ENCODE assay signal across 8 cellular contexts in the genomic region with DNA sequence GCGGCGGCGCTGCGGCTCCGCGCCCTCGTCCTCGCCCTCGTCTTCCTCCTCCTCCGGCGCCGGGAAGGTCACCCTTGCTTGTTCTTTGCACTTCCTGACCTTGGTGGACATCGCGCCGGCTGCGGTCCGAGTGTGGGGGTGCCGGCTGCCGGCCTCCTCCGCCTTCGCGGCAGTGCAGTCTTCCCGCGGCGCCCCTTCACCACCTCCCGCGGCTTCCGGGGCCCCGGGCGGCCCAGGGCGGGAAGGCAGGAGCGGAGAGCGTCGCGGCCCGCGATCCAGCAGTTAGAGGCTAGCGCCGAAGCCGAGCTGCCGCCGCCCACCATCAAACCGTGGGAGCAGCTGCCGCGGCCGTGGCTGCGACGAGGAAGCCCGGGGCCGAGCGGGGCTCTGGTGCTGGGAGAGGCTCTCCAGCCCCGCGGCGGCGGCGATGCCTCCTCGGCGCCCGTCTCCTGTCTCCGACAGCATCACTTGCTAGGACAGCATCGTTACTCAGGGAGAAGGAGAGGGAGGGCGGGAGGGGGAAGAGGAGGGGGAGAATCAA. TPM values are rescaled to one million over a fixed set of nuclear protein-coding genes. Genes with fewer than 3 reads are reported as not detected.
A peak's percentile ranks its signal among the peaks of the same experiment; 100 is the strongest.
DNase-seq lines count a peak whose midpoint lies in the region; ATAC-seq and TF ChIP-seq lines count a peak whose summit lies in the region.

TSS of gene TRPC3 (minus strand) at position 491 of the 541 bp plus-strand sequence. CDS start at position 111, 380 bp downstream.

- no peak for TF ChIP-seq POLR2A in suprapubic skin (IDR thresholded peaks at IDR 0.05)

- ATAC-seq in GM19043 (IDR thresholded peaks at IDR 0.05; ENCODE audit: low read depth, unreplicated experiment) = peak; percentile 28

- 0% methylated on average over 6 to 61 of the region's 62 CpGs for WGBS in endodermal cell (ENCODE audit: insufficient coverage in 1 of 2, insufficient read length in 1 of 2), 2 experiments
- WGBS in suprapubic skin = 0% methylated on average over 11 of the region's 62 CpGs

- H3K27ac ChIP-seq in endodermal cell (ENCODE audit: low read depth, low read length) = no peak within 1 kb of the TSS
- H3K27ac ChIP-seq in mucosa of rectum (ENCODE audit: low read depth in 2 of 2, low read length in 2 of 2) = no peak within 1 kb of the TSS
- no peak within 1 kb of the TSS for H3K27ac ChIP-seq in suprapubic skin

- no peak for TF ChIP-seq CTCF in AG04449 (IDR thresholded peaks at IDR 0.05; ENCODE audit: insufficient read depth, low read length, missing control alignments)
- TF ChIP-seq CTCF in endodermal cell (conservative IDR thresholded peaks at IDR 0.05) = no peak
- TF ChIP-seq CTCF in suprapubic skin (IDR thresholded peaks at IDR 0.05) = no peak

- peaks cover 89% of the 10 kb centered on the region for H3K27me3 Mint-ChIP-seq in endodermal cell (ENCODE audit: insufficient read depth)

- CTCF ChIA-PET in AG04449 (lab: Yijun Ruan, JAX) = no interaction called here

- no peaks in the 10 kb centered on the region for H3K9me3 ChIP-seq in endodermal cell (ENCODE audit: control insufficient read depth, low read length)
- no peaks in the 10 kb centered on the region for H3K9me3 ChIP-seq in mucosa of rectum (ENCODE audit: control insufficient read depth in 2 of 2, low read length in 2 of 2)
- no peaks in the 10 kb centered on the region for H3K9me3 ChIP-seq in suprapubic skin

- H3K4me3 ChIP-seq in AG04449 (ENCODE audit: low read depth, low read length) (peak within 1 kb of the TSS; percentile 56), endodermal cell (ENCODE audit: low read length) (peak within 1 kb of the TSS; percentile 77), mucosa of rectum (ENCODE audit: low read length in 2 of 2) (peak within 1 kb of the TSS; percentile 68 to 74), suprapubic skin (peak within 1 kb of the TSS; percentile 74)

- H3K27me3 ChIP-seq in endodermal cell (ENCODE audit: control insufficient read depth, insufficient read depth, low read length, poor library complexity, severe bottlenecking) (peaks cover 84% of the 10 kb centered on the region), mucosa of rectum (ENCODE audit: control insufficient read depth in 2 of 2, insufficient read depth in 2 of 2, low read length in 2 of 2) (peaks cover 8 to 37% of the 10 kb centered on the region in 2 donors), suprapubic skin (peaks cover 29% of the 10 kb centered on the region)

- H3K4me1 ChIP-seq in endodermal cell (ENCODE audit: control insufficient read depth, insufficient read depth, low read length) = no peaks in the 10 kb centered on the region
- H3K4me1 ChIP-seq in mucosa of rectum (ENCODE audit: control insufficient read depth in 2 of 2, insufficient read depth in 2 of 2, low read length in 2 of 2) = peaks cover 4 to 9% of the 10 kb centered on the region in 2 donors
- peaks cover 22% of the 10 kb centered on the region for H3K4me1 ChIP-seq in suprapubic skin

- peak within 1 kb of the TSS; percentile 60 for H3K4me3 Mint-ChIP-seq in endodermal cell

- H3K36me3 ChIP-seq in endodermal cell (ENCODE audit: control insufficient read depth, insufficient read depth, low read length) (no peaks in the 10 kb centered on the region), mucosa of rectum (ENCODE audit: control insufficient read depth in 2 of 2, insufficient read depth in 2 of 2, low read length in 2 of 2) (no peaks in the 10 kb centered on the region), suprapubic skin (no peaks in the 10 kb centered on the region)

- H3K9ac ChIP-seq in endodermal cell (ENCODE audit: extremely low read depth, low read length, poor library complexity, severe bottlenecking) = no peak within 1 kb of the TSS
- H3K9ac ChIP-seq in mucosa of rectum (ENCODE audit: low read depth in 1 of 2, low read length in 2 of 2) = peak within 1 kb of the TSS; percentile 18 to 30

- H3K36me3 Mint-ChIP-seq in endodermal cell (ENCODE audit: low read depth) = no peaks in the 10 kb centered on the region

- H3K4me1 Mint-ChIP-seq in endodermal cell = peaks cover 10% of the 10 kb centered on the region

- no peak within 1 kb of the TSS for H3K27ac Mint-ChIP-seq in endodermal cell

- POLR2A ChIA-PET in AG04449 (lab: Yijun Ruan, JAX) = no interaction called here

- H3K9me3 Mint-ChIP-seq in endodermal cell = no peaks in the 10 kb centered on the region

- DNase-seq in AG04449 (ENCODE audit: low read depth, low spot score) (no peak), HK-2 (ENCODE audit: unreplicated experiment) (peak; percentile 47), endodermal cell (peak; percentile 74), suprapubic skin (ENCODE audit: low spot score in 2 of 2) (peak in 1 of 2 donors; percentile 77), amniotic stem cell (lab: John Stamatoyannopoulos, UW) (no peak)
- DNase-seq in activated CD4-positive, alpha-beta T cell treated with anti-CD3 and anti-CD28 coated beads, Interleukin-2, amount 50 U/mL, for 48 hours = peak; percentile 43 to 52

- TF ChIP-seq EP300 in suprapubic skin (IDR thresholded peaks at IDR 0.05) = no peak

RNA-seq across cellular contexts. Expression of gene TRPC3, which starts in this region (rescaled TPM):
- total RNA-seq in endodermal cell (under 1 TPM; 0.79 to 1.00 TPM), suprapubic skin (under 1 TPM; 0.18 to 0.80 (median 0.28) TPM)
- polyA plus RNA-seq in endodermal cell (2013, experiment 1 of 2) = 0.64 TPM
- polyA plus RNA-seq in endodermal cell (2013, experiment 2 of 2) = 0.46 TPM

Comparison
In these comparisons a context has a peak if more than half of its experiments do, and no peak if none do; other contexts are left out.
1. Peak in DNase-seq and H3K4me3 ChIP-seq in endodermal cell; RNA of the gene not detected or under 1 TPM.
2. DNase-seq: peak in HK-2 (single experiment) and activated CD4-positive, alpha-beta T cell treated with anti-CD3 and anti-CD28 coated beads, Interleukin-2, amount 50 U/mL, for 48 hours (2 of 2); none in AG04449 (single experiment) and amniotic stem cell (single experiment).
3. Peak in every context shown above with its lines, with median percentiles within 50 percentile points of each other: H3K4me3 ChIP-seq.